In the genomic region with DNA sequence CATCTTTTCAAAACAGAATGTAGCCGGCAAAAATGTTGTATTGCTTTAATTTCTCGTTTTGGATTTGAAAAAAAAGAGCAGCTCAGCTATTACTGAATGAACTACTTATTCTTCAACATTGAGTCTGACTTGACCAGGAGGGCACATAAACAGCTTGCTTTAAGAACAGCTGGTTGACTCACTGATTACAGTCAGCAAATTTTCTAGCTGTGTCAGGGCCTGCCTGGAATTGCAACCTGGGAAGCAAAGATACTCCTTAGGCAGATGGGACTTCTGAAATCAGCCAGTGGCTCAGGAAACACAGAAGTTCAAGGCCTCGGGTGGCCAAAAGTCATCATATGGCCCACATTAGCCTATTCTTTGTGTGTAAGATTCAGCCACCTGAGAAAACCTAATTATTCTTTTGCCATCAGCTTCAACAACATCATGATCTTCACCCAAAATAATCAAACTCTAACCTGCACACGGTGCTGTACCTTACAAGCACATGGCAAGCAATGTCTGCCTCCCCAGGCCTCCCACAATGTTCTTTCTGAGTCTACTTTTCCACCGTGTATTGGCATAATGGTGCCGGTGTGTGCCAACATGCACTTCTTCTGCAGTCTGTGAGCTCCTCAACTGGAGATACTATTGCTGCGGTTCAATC, we compare ENCODE assay signal across 15 cellular contexts.
DNase-seq lines count a peak whose midpoint lies in the region; ATAC-seq and TF ChIP-seq lines count a peak whose summit lies in the region.
"Had no signal": no experiment of that assay in that cellular context is flagged by ENCODE, and none has a peak within 500 bp of the region (broad histone marks: within the 10 kb centered on the region; RNA-seq: fewer than 3 reads in every experiment).

No MANE protein-coding gene starts in this region.

- H3K4ac ChIP-seq in mesendoderm (ENCODE audit: low read depth, low read length) = no peak overlapping the region

- no peak overlapping the region for H3K4me3 Mint-ChIP-seq in activated naive CD8-positive, alpha-beta T cell treated with anti-CD3 and anti-CD28 coated beads for 36 hours

- H3K4me3 ChIP-seq in cardiac fibroblast (replicated peaks in 1 of 2; ENCODE audit: low read depth in 2 of 2, low read length in 2 of 2) (no peak overlapping the region), mesendoderm (ENCODE audit: low read length) (no peak overlapping the region)
- H3K4me3 ChIP-seq: sigmoid colon, vagina had no signal

- H4K8ac ChIP-seq in mesendoderm (ENCODE audit: low read depth, low read length) = no peak overlapping the region

- no peak for TF ChIP-seq CTCF in cardiac fibroblast (IDR thresholded peaks at IDR 0.05; ENCODE audit: low read depth, low read length)

- H2BK5ac ChIP-seq in mesendoderm (ENCODE audit: low read length) = no peak overlapping the region

- no peak overlapping the region for H3K27ac Mint-ChIP-seq in activated naive CD8-positive, alpha-beta T cell treated with anti-CD3 and anti-CD28 coated beads for 36 hours

- H3K9me3 Mint-ChIP-seq in activated naive CD8-positive, alpha-beta T cell treated with anti-CD3 and anti-CD28 coated beads for 36 hours = no peaks in the 10 kb centered on the region

- no peak for ATAC-seq in HG02938 (IDR thresholded peaks at IDR 0.05; ENCODE audit: unreplicated experiment)
- ATAC-seq in HG02678 (IDR thresholded peaks at IDR 0.05; ENCODE audit: unreplicated experiment) = no peak

- H3K36me3 Mint-ChIP-seq in activated naive CD8-positive, alpha-beta T cell treated with anti-CD3 and anti-CD28 coated beads for 36 hours = no peaks in the 10 kb centered on the region

- no peak overlapping the region for H2AK5ac ChIP-seq in mesendoderm (ENCODE audit: low read length)

- H3K36me3 ChIP-seq in mesendoderm (ENCODE audit: control insufficient read depth, insufficient read depth, low read length) = no peaks in the 10 kb centered on the region
- H3K36me3 ChIP-seq: sigmoid colon, vagina had no signal

- no peaks in the 10 kb centered on the region for H3K79me1 ChIP-seq in mesendoderm (ENCODE audit: low read length)

- H2BK15ac ChIP-seq in mesendoderm (replicated peaks; ENCODE audit: low read depth) = no peak overlapping the region

- H3K9ac ChIP-seq in mesendoderm (ENCODE audit: low read length) = no peak overlapping the region

- no peak overlapping the region for H2BK120ac ChIP-seq in mesendoderm (ENCODE audit: low read depth, low read length)

- H3K27ac ChIP-seq in mesendoderm (ENCODE audit: low read depth, low read length) = no peak overlapping the region
- H3K27ac ChIP-seq: sigmoid colon, vagina had no signal

- no peak overlapping the region for H3K56ac ChIP-seq in mesendoderm (ENCODE audit: low read length)

- H3K27me3 Mint-ChIP-seq in activated naive CD8-positive, alpha-beta T cell treated with anti-CD3 and anti-CD28 coated beads for 36 hours = no peaks in the 10 kb centered on the region

- DNase-seq in Daoy (ENCODE audit: low read depth) (peak; percentile 15), NCI-H1694 (lab: John Stamatoyannopoulos, UW) (peak; percentile 52), cardiac fibroblast (ENCODE audit: low read depth in 2 of 2) (peak; percentile 52 to 62), mesendoderm (peak; percentile 23), NCI-H128 (lab: John Stamatoyannopoulos, UW; ENCODE audit: unreplicated experiment) (no peak)
- DNase-seq in activated naive CD8-positive, alpha-beta T cell treated with anti-CD3 and anti-CD28 coated beads for 36 hours = no peak
- DNase-seq: activated CD4-positive, CD25-positive, alpha-beta regulatory T cell; activated naive CD4-positive, alpha-beta T cell; Caco-2; dermis blood vessel endothelial cell; NCI-H2107; sigmoid colon had no signal

- H4K5ac ChIP-seq in mesendoderm (ENCODE audit: low read length) = no peak overlapping the region

- H3K23ac ChIP-seq in mesendoderm (ENCODE audit: low read length) = no peak overlapping the region

- H3K4me2 ChIP-seq in mesendoderm (ENCODE audit: low read length) = no peak overlapping the region

- H3K4me1 Mint-ChIP-seq in activated naive CD8-positive, alpha-beta T cell treated with anti-CD3 and anti-CD28 coated beads for 36 hours = no peaks in the 10 kb centered on the region

- no peaks in the 10 kb centered on the region for H3K79me2 ChIP-seq in mesendoderm (ENCODE audit: control insufficient read depth, insufficient read depth, low read length)

- no peaks in the 10 kb centered on the region for H3K27me3 ChIP-seq in mesendoderm (ENCODE audit: insufficient read depth, low read length, poor library complexity)
- H3K27me3 ChIP-seq: sigmoid colon, vagina had no signal

- H3K4me1 ChIP-seq in mesendoderm (ENCODE audit: control insufficient read depth, low read depth, low read length) = no peaks in the 10 kb centered on the region
- H3K4me1 ChIP-seq: Caco-2, sigmoid colon, vagina had no signal

- no peak overlapping the region for H3K18ac ChIP-seq in mesendoderm (ENCODE audit: low read length)

- WGBS in mesendoderm (ENCODE audit: extremely low coverage, insufficient coverage, low lambda C conversion rate) = no CpG with 5 or more reads among the region's 7 CpGs

Comparison
In these comparisons a context has a peak if more than half of its experiments do, and no peak if none do; other contexts are left out.
1. DNase-seq: peak in Daoy (single experiment), NCI-H1694 (single experiment), cardiac fibroblast (2 of 2) and mesendoderm (single experiment); none in activated naive CD8-positive, alpha-beta T cell treated with anti-CD3 and anti-CD28 coated beads for 36 hours (single experiment) and NCI-H128 (single experiment).